In the genomic region with DNA sequence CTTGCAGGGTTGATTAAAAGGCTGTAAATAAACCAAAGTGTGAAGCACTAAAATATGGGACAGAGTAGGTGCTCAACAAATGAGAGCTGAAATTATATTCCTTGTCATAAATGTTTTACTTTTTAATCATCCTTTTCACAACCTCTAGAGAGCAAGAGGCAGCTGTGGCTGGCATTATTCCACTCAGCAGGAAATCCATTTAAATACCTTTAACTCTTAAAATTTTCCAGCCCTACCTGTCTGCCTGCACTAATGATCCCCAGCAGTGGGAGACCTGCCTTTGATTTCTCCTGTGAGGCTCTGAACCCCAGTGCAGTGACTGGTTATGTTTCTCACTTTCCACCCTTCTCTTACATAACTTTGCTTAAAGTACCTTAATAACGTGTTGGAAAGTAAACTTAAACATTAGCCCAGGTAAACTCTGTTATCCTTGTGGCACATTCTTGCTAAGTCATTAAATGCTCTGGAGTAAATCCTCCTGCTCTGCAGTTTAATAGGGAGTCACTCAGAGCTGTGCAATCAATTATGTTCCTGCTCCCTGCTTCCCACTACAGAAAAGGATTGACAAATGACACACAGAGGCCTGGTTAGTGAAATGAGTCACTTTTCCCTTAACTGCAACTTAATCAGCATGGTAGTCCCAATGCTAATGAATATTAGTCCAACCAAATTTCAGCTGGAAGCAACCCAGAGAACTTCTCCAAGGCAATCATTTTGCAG, we compare ENCODE assay signal across 20 cellular contexts.
A peak's percentile ranks its signal among the peaks of the same experiment; 100 is the strongest.
DNase-seq lines count a peak whose midpoint lies in the region; ATAC-seq, FAIRE-seq and TF ChIP-seq lines count a peak whose summit lies in the region.
"Had no signal": no experiment of that assay in that cellular context is flagged by ENCODE, and none has a peak within 500 bp of the region (broad histone marks: within the 10 kb centered on the region; RNA-seq: fewer than 3 reads in every experiment).

No MANE protein-coding gene starts in this region.

- DNase-seq in COR-L47 (lab: John Stamatoyannopoulos, UW) (peak; percentile 8), LNCaP clone FGC (ENCODE audit: low read depth) (peak; percentile 13), H1 (ENCODE audit: low read depth in 1 of 2, low spot score in 2 of 2) (peak in 1 of 2 experiments; percentile 23), iPS-NIHi11 (ENCODE audit: low spot score) (peak; percentile 55), osteoblast (ENCODE audit: insufficient read length, low spot score, missing footprints) (no peak), progenitor cell of endocrine pancreas (ENCODE audit: low spot score, unreplicated experiment) (no peak), NCI-H1048 (lab: John Stamatoyannopoulos, UW) (no peak)
- DNase-seq: 8988T, HCEC 1CT, NCI-H1105 treated with DMSO at 0.1 percent for 48 hours, NCI-H187, NCI-H2107, NCI-H226, NCI-H526 had no signal

- no peaks in the 10 kb centered on the region for H3K79me1 ChIP-seq in H1 (ENCODE audit: low read depth, low read length)

- no peaks in the 10 kb centered on the region for H3K23me2 ChIP-seq in H1 (ENCODE audit: low read depth, low read length)

- H3K18ac ChIP-seq in H1 (ENCODE audit: extremely low read depth, low read length): peak overlapping the region; percentile 26; the same call in 1 of the 2 replicates

- H3K56ac ChIP-seq in H1 (replicated peaks; ENCODE audit: insufficient read length, low read depth, low read length): no peak overlapping the region

- no peaks in the 10 kb centered on the region for H3K36me3 Mint-ChIP-seq in progenitor cell of endocrine pancreas (ENCODE audit: insufficient read depth)

- H3K27ac ChIP-seq in H1 (ENCODE audit: low read depth, low read length) (no peak overlapping the region), osteoblast (ENCODE audit: low read depth, low read length) (no peak overlapping the region)

- no peak overlapping the region for H2BK20ac ChIP-seq in H1 (ENCODE audit: low read length)

- no peak overlapping the region for H3K27ac Mint-ChIP-seq in progenitor cell of endocrine pancreas
- H3K27ac Mint-ChIP-seq: B cell had no signal

- H3K36me3 ChIP-seq in H1 (ENCODE audit: control insufficient read depth in 2 of 4, insufficient read depth in 4 of 4, low read length in 3 of 4) (peaks cover 0 to 8% (median 2%) of the 10 kb centered on the region in 4 experiments; a peak in 2 of 8 replicates), osteoblast (ENCODE audit: insufficient read depth, low read length) (no peaks in the 10 kb centered on the region)

- H3K9me3 ChIP-seq in H1 (ENCODE audit: insufficient read depth in 2 of 2, low read depth in 1 of 2, low read length in 1 of 2) (peaks cover 5 to 9% of the 10 kb centered on the region in 2 experiments; a peak in 1 of 4 replicates), osteoblast (ENCODE audit: low read depth, low read length) (peaks cover 6% of the 10 kb centered on the region)

- H3K4me1 ChIP-seq in H1 (replicated peaks in 1 of 4; ENCODE audit: control insufficient read depth in 3 of 4, insufficient read depth in 4 of 4, low read length in 3 of 4) (peaks cover 1 to 21% (median 8%) of the 10 kb centered on the region in 4 experiments; a peak in 5 of 7 replicates), osteoblast (ENCODE audit: insufficient read depth, low read length) (no peaks in the 10 kb centered on the region)

- no peak for ATAC-seq in GM21381 (IDR thresholded peaks at IDR 0.05; ENCODE audit: unreplicated experiment)
- ATAC-seq: K562, Right ventricle myocardium inferior had no signal

- H3K14ac ChIP-seq in H1 (ENCODE audit: insufficient read length): no peak overlapping the region

- H4K20me1 ChIP-seq in H1 (replicated peaks in 1 of 2; ENCODE audit: control insufficient read depth in 1 of 2, insufficient read depth in 2 of 2, low read length in 2 of 2) (no peaks in the 10 kb centered on the region), osteoblast (ENCODE audit: insufficient read depth, low read length) (no peaks in the 10 kb centered on the region)

- TF ChIP-seq CTCF in LNCaP clone FGC (IDR thresholded peaks at IDR 0.05; ENCODE audit: control insufficient read depth, extremely low read depth, insufficient read depth) (no peak), H1 (IDR thresholded peaks at IDR 0.05; ENCODE audit: control extremely low read depth in 1 of 3, insufficient read depth in 1 of 3, low read depth in 1 of 3, low read length in 3 of 3) (no peak), osteoblast (IDR thresholded peaks at IDR 0.05; ENCODE audit: extremely low read depth, low read depth, low read length) (no peak), progenitor cell of endocrine pancreas (IDR thresholded peaks at IDR 0.05; ENCODE audit: unreplicated experiment) (no peak)

- no peak for TF ChIP-seq RAD21 in H1 (IDR thresholded peaks at IDR 0.05 in 1 of 2, conservative IDR thresholded peaks at IDR 0.05 in 1 of 2; ENCODE audit: low read depth in 2 of 2, low read length in 2 of 2)

- WGBS in H1 (ENCODE audit: extremely low coverage in 1 of 2, insufficient coverage in 1 of 2, insufficient read length in 1 of 2, insufficient replicate concordance in 2 of 2, low coverage in 1 of 2, low lambda C conversion rate in 2 of 2, missing lambda C conversion rate in 1 of 2), 2 experiments: 5% methylated on average over 1 of the region's 1 CpG; no CpG with 5 or more reads in 1 of the 2 experiments

- no peak overlapping the region for H3K4me3 Mint-ChIP-seq in progenitor cell of endocrine pancreas (ENCODE audit: low read depth)
- H3K4me3 Mint-ChIP-seq: B cell had no signal

- H3K27me3 ChIP-seq in H1 (replicated peaks in 1 of 4; ENCODE audit: control insufficient read depth in 3 of 4, extremely low read depth in 1 of 4, insufficient read depth in 3 of 4, low read length in 3 of 4): no peaks in the 10 kb centered on the region
- H3K27me3 ChIP-seq in osteoblast (ENCODE audit: insufficient read depth, low read length): no peaks in the 10 kb centered on the region

- no peak overlapping the region; the same call in 1 of the 2 replicates for H2AFZ ChIP-seq in H1 (ENCODE audit: low read length)
- no peak overlapping the region for H2AFZ ChIP-seq in osteoblast (ENCODE audit: low read length)

- peak overlapping the region; percentile 2; the same call in 1 of the 2 replicates for H2BK5ac ChIP-seq in H1 (ENCODE audit: low read depth, low read length)

- peak; percentile 88 for FAIRE-seq in H1 (lab: Jason Lieb, UNC)
- FAIRE-seq: G401.6, K562, RCC 7860 had no signal

- TF ChIP-seq POLR2A in H1 (IDR thresholded peaks at IDR 0.05; ENCODE audit: control extremely low read depth in 1 of 2, low read depth in 2 of 2, low read length in 2 of 2): no peak

- H3K9me3 Mint-ChIP-seq in progenitor cell of endocrine pancreas (ENCODE audit: low read depth): peaks cover 4% of the 10 kb centered on the region

- H2BK120ac ChIP-seq in H1 (replicated peaks; ENCODE audit: low read depth, low read length): peak overlapping the region; percentile 68

- no peak overlapping the region for H4K8ac ChIP-seq in H1 (ENCODE audit: extremely low read depth, insufficient read depth, low read length)

- peaks cover 11% of the 10 kb centered on the region for H3K4me1 Mint-ChIP-seq in progenitor cell of endocrine pancreas (ENCODE audit: low read depth)
- H3K4me1 Mint-ChIP-seq: B cell had no signal

- H3K79me2 ChIP-seq in H1 (ENCODE audit: control insufficient read depth in 1 of 2, insufficient read depth in 2 of 2, low read length in 2 of 2) (no peaks in the 10 kb centered on the region), osteoblast (ENCODE audit: insufficient read depth, low read length) (no peaks in the 10 kb centered on the region)

- POLR2A ChIA-PET in H1 (lab: Charles Lee; ENCODE audit: partially characterized antibody): no interaction called here

- H2BK12ac ChIP-seq in H1 (ENCODE audit: low read depth, low read length): no peak overlapping the region

- H3K4me3 ChIP-seq in LNCaP clone FGC (ENCODE audit: low read depth, low read length): no peak overlapping the region
- H3K4me3 ChIP-seq in H1 (ENCODE audit: extremely low read depth in 1 of 4, insufficient read depth in 2 of 4, low read depth in 3 of 4, low read length in 4 of 4): peak overlapping the region in 1 of 4 experiments; percentile 18; a peak in 1 of 8 replicates
- H3K4me3 ChIP-seq in osteoblast (ENCODE audit: insufficient read depth, low read length): no peak overlapping the region
- H3K4me3 ChIP-seq: K562 had no signal

- peak overlapping the region; percentile 2 to 6; a peak in 1 of 4 replicates for H3K4me2 ChIP-seq in H1 (ENCODE audit: insufficient read depth in 1 of 2, low read depth in 2 of 2, low read length in 2 of 2)
- no peak overlapping the region for H3K4me2 ChIP-seq in osteoblast (ENCODE audit: insufficient read depth, low read length)

- H3K4ac ChIP-seq in H1 (replicated peaks; ENCODE audit: insufficient read length, low read depth, low read length): no peak overlapping the region

- no peak for TF ChIP-seq EP300 in H1 (IDR thresholded peaks at IDR 0.05; ENCODE audit: borderline replicate concordance in 1 of 2, low read depth in 2 of 2, low read length in 2 of 2)

- H4K5ac ChIP-seq in H1 (ENCODE audit: insufficient read length, low read depth, low read length): peak overlapping the region; percentile 39

- H3K27me3 Mint-ChIP-seq in progenitor cell of endocrine pancreas: no peaks in the 10 kb centered on the region
- H3K27me3 Mint-ChIP-seq: B cell had no signal

- no peak overlapping the region for H3K9ac ChIP-seq in H1 (replicated peaks in 1 of 4; ENCODE audit: extremely low read depth in 1 of 4, low read depth in 3 of 4, low read length in 3 of 4)

- CTCF ChIA-PET in H1 (lab: Charles Lee; ENCODE audit: partially characterized antibody): interaction anchor here (0.8 kb wide), 2 partner anchors 9 to 11 kb away, joined by 3 read pairs; no protein-coding TSS in a partner anchor

- no peak overlapping the region for H4K91ac ChIP-seq in H1 (replicated peaks; ENCODE audit: insufficient read length, low read length)

- H2BK15ac ChIP-seq in H1 (ENCODE audit: low read length): no peak overlapping the region

- H2AK5ac ChIP-seq in H1 (ENCODE audit: low read depth, low read length): no peak overlapping the region

- H3K23ac ChIP-seq in H1 (ENCODE audit: insufficient read length): no peak overlapping the region

TF ChIP-seq in H1, 55 proteins besides CTCF, POLR2A, EP300 and RAD21 (continues in another document):
- TF ChIP-seq TEAD4 (IDR thresholded peaks at IDR 0.05; ENCODE audit: low read depth, low read length): peak; percentile 26; the same call in 1 of the 2 replicates
- no peak for TF ChIP-seq GABPA (IDR thresholded peaks at IDR 0.05; ENCODE audit: borderline replicate concordance, insufficient read depth, low read length)
- TF ChIP-seq KDM1A (IDR thresholded peaks at IDR 0.05; ENCODE audit: borderline replicate concordance, low read length): no peak
- TF ChIP-seq RNF2 (IDR thresholded peaks at IDR 0.05; ENCODE audit: borderline replicate concordance, low read depth, low read length, missing control alignments, poor library complexity, severe bottlenecking): no peak
- TF ChIP-seq NANOG (IDR thresholded peaks at IDR 0.05; ENCODE audit: insufficient read depth, low read depth, low read length, poor library complexity, severe bottlenecking): peak; percentile 50

Comparison
In these comparisons a context has a peak if more than half of its experiments do, and no peak if none do; other contexts are left out.
1. DNase-seq: peak in COR-L47 (single experiment), LNCaP clone FGC (single experiment) and iPS-NIHi11 (single experiment); none in osteoblast (single experiment), progenitor cell of endocrine pancreas (single experiment) and NCI-H1048 (single experiment).